ENCODE assay signal across 16 cellular contexts in genomic region chr22:25736378-25737011, GRCh38. TPM values are rescaled to one million over a fixed set of nuclear protein-coding genes. Genes with fewer than 3 reads are reported as not detected.
A peak's percentile ranks its signal among the peaks of the same experiment; 100 is the strongest.
DNase-seq lines count a peak whose midpoint lies in the region; ATAC-seq, FAIRE-seq and TF ChIP-seq lines count a peak whose summit lies in the region.
"Had no signal": no experiment of that assay in that cellular context is flagged by ENCODE, and none has a peak within 500 bp of the region (broad histone marks: within the 10 kb centered on the region; RNA-seq: fewer than 3 reads in every experiment).

No MANE protein-coding gene starts in this region.

- H3K4me1 Mint-ChIP-seq in activated CD8-positive, alpha-beta T cell treated with anti-CD3 and anti-CD28 coated beads for 36 hours (ENCODE audit: low read depth), result peaks cover 48% of the 10 kb centered on the region
- peaks cover 7 to 64% (median 21%) of the 10 kb centered on the region in 7 donors for H3K4me1 Mint-ChIP-seq in naive thymus-derived CD4-positive, alpha-beta T cell

- no peak for TF ChIP-seq CTCF in activated CD8-positive, alpha-beta T cell treated with anti-CD3 and anti-CD28 coated beads for 36 hours (IDR thresholded peaks at IDR 0.05)
- no peak for TF ChIP-seq CTCF in HepG2 (CRISPR knock-in tag; IDR thresholded peaks at IDR 0.05)

- H3K27me3 ChIP-seq in naive thymus-derived CD4-positive, alpha-beta T cell (ENCODE audit: control insufficient read depth in 2 of 2, insufficient read depth in 2 of 2, low read length in 2 of 2), result no peaks in the 10 kb centered on the region
- H3K27me3 ChIP-seq in HepG2 (ENCODE audit: control insufficient read depth in 1 of 2, insufficient read depth in 2 of 2, low read length in 2 of 2), result no peaks in the 10 kb centered on the region; a peak in 1 of 5 replicates

- intact Hi-C loops in activated CD8-positive, alpha-beta T cell treated with anti-CD3 and anti-CD28 coated beads for 36 hours (cut with micrococcal nuclease), result loop anchor here (10.0 kb wide), 1 partner anchor 662 kb away; no protein-coding TSS in a partner anchor
- intact Hi-C loops in naive thymus-derived CD4-positive, alpha-beta T cell (cut with micrococcal nuclease), result loop anchor here in 1 of 2 donors (1.0 to 2.0 kb wide), 4 partner anchors 14 to 37 kb away; no protein-coding TSS in a partner anchor
- intact Hi-C loops in HepG2 (cut with micrococcal nuclease; ENCODE audit: unreplicated experiment), result no loop called here

- no TSS peak for BruUV-seq in HepG2 (replicated peaks; lab: Mats Ljungman, UMichigan)

- TF ChIP-seq POLR2A in HepG2 (IDR thresholded peaks at IDR 0.05; ENCODE audit: insufficient read depth in 1 of 2, low read depth in 2 of 2, low read length in 2 of 2), result no peak

- DNase-seq in stimulated activated CD4-positive, alpha-beta T cell treated with anti-CD3 and anti-CD28 coated beads, Interleukin-12 subunit alpha, Interleukin-12 subunit beta, amount 100 ng/mL, for 48 hours (ENCODE audit: low read depth in 2 of 3, low spot score in 1 of 3), result peak in 2 of 3 donors; percentile 22 to 32
- no peak for DNase-seq in stimulated activated CD4-positive, alpha-beta T cell treated with anti-CD3 and anti-CD28 coated beads, Interleukin-4, amount 100 ng/mL, for 1 hour
- peak; percentile 88 for DNase-seq in activated CD8-positive, alpha-beta T cell treated with anti-CD3 and anti-CD28 coated beads for 36 hours
- peak in 7 of 9 donors; percentile 48 to 66 (median 57) for DNase-seq in naive thymus-derived CD4-positive, alpha-beta T cell
- DNase-seq in NCI-H69 (lab: John Stamatoyannopoulos, UW), result no peak
- DNase-seq in putamen (ENCODE audit: low spot score), result no peak
- DNase-seq in HepG2 (ENCODE audit: low spot score), result no peak
- DNase-seq: dermis blood vessel endothelial cell, mammary epithelial cell, nucleus accumbens had no signal

- no peak for FAIRE-seq in HepG2 (lab: Jason Lieb, UNC)
- FAIRE-seq: astrocyte, H54 had no signal

- ATAC-seq in activated CD8-positive, alpha-beta T cell treated with anti-CD3 and anti-CD28 coated beads for 36 hours, result peak; percentile 85
- peak; percentile 36 for ATAC-seq in naive thymus-derived CD4-positive, alpha-beta T cell
- ATAC-seq in HG03520 (IDR thresholded peaks at IDR 0.05; ENCODE audit: unreplicated experiment) (no peak), HepG2 (no peak)

- H2AFZ ChIP-seq in HepG2 (ENCODE audit: low read length), result no peak overlapping the region

- in situ Hi-C loops in HepG2 (cut with HindIII; ENCODE audit: extremely low pct_ligation_motif_present, low pct_unique_long_range_greater_than_20kb), result no loop called here

- POLR2A ChIA-PET in activated CD8-positive, alpha-beta T cell treated with anti-CD3 and anti-CD28 coated beads for 36 hours (lab: Charles Lee), result interaction anchor here (1.1 to 2.1 kb wide), 7 partner anchors 9 to 260 kb away, joined by 3 to 8 read pairs (median 4); no protein-coding TSS in a partner anchor
- POLR2A ChIA-PET in naive thymus-derived CD4-positive, alpha-beta T cell (lab: Charles Lee), result interaction anchor here (0.6 kb wide), 1 partner anchor 66 kb away, joined by 3 read pairs; no protein-coding TSS in a partner anchor
- POLR2A ChIA-PET in HepG2 (lab: Yijun Ruan, JAX), result no interaction called here

- no peak for TF ChIP-seq RAD21 in HepG2 (CRISPR knock-in tag; IDR thresholded peaks at IDR 0.05)

- no peak overlapping the region for H3K27ac ChIP-seq in naive thymus-derived CD4-positive, alpha-beta T cell (ENCODE audit: low read depth, low read length)
- H3K27ac ChIP-seq in HepG2 (ENCODE audit: extremely low read length, insufficient read depth, low read length), result no peak overlapping the region
- H3K27ac ChIP-seq: VCaP had no signal

- no peak for TF ChIP-seq EP300 in HepG2 (IDR thresholded peaks at IDR 0.05; ENCODE audit: low read depth in 2 of 2, low read length in 2 of 2)
- TF ChIP-seq EP300 in HepG2 (CRISPR knock-in tag; IDR thresholded peaks at IDR 0.05; ENCODE audit: borderline replicate concordance), result no peak

- H3K4me3 Mint-ChIP-seq in activated CD8-positive, alpha-beta T cell treated with anti-CD3 and anti-CD28 coated beads for 36 hours, result peak overlapping the region; percentile 60
- H3K4me3 Mint-ChIP-seq in naive thymus-derived CD4-positive, alpha-beta T cell, result peak overlapping the region; percentile 47 to 81 (median 70)

- H3K9ac ChIP-seq in HepG2 (ENCODE audit: insufficient read depth, low read depth, low read length), result no peak overlapping the region

- peaks cover 3% of the 10 kb centered on the region for H3K27me3 Mint-ChIP-seq in activated CD8-positive, alpha-beta T cell treated with anti-CD3 and anti-CD28 coated beads for 36 hours
- no peaks in the 10 kb centered on the region for H3K27me3 Mint-ChIP-seq in naive thymus-derived CD4-positive, alpha-beta T cell

- H3K36me3 Mint-ChIP-seq in activated CD8-positive, alpha-beta T cell treated with anti-CD3 and anti-CD28 coated beads for 36 hours (ENCODE audit: low read depth), result peaks cover 14% of the 10 kb centered on the region
- peaks cover 0 to 58% (median 0%) of the 10 kb centered on the region in 5 donors for H3K36me3 Mint-ChIP-seq in naive thymus-derived CD4-positive, alpha-beta T cell

- peaks cover 2% of the 10 kb centered on the region for H3K9me3 Mint-ChIP-seq in activated CD8-positive, alpha-beta T cell treated with anti-CD3 and anti-CD28 coated beads for 36 hours
- H3K9me3 Mint-ChIP-seq in naive thymus-derived CD4-positive, alpha-beta T cell, result peaks cover 0 to 17% (median 0%) of the 10 kb centered on the region in 11 donors

- H3K79me2 ChIP-seq in HepG2 (ENCODE audit: insufficient read depth, low read length), result no peaks in the 10 kb centered on the region

- H3K27ac Mint-ChIP-seq in activated CD8-positive, alpha-beta T cell treated with anti-CD3 and anti-CD28 coated beads for 36 hours, result peak overlapping the region; percentile 99
- H3K27ac Mint-ChIP-seq in naive thymus-derived CD4-positive, alpha-beta T cell, result peak overlapping the region; percentile 51 to 98 (median 84)

- H3K9me3 ChIP-seq in naive thymus-derived CD4-positive, alpha-beta T cell (ENCODE audit: control insufficient read depth in 2 of 3, low read length in 3 of 3), result no peaks in the 10 kb centered on the region
- no peaks in the 10 kb centered on the region for H3K9me3 ChIP-seq in HepG2 (ENCODE audit: low read length)

- 64% methylated on average over 8 of the region's 9 CpGs for WGBS in HepG2 (ENCODE audit: low lambda C conversion rate)

- peak overlapping the region; percentile 31 for H3K4me3 ChIP-seq in naive thymus-derived CD4-positive, alpha-beta T cell (ENCODE audit: low read length)
- no peak overlapping the region for H3K4me3 ChIP-seq in HepG2 (replicated peaks in 1 of 3; ENCODE audit: insufficient read depth in 1 of 3, low read depth in 2 of 3, low read length in 3 of 3)

- H4K20me1 ChIP-seq in HepG2 (ENCODE audit: insufficient read depth, low read length), result no peaks in the 10 kb centered on the region

- peaks cover 0 to 13% of the 10 kb centered on the region in 2 donors for H3K4me1 ChIP-seq in naive thymus-derived CD4-positive, alpha-beta T cell (ENCODE audit: control insufficient read depth in 2 of 2, insufficient read depth in 2 of 2, low read length in 2 of 2)
- H3K4me1 ChIP-seq in HepG2 (ENCODE audit: insufficient read depth, low read length), result peaks cover 11% of the 10 kb centered on the region

- CTCF ChIA-PET in activated CD8-positive, alpha-beta T cell treated with anti-CD3 and anti-CD28 coated beads for 36 hours (lab: Charles Lee), result interaction anchor here (0.7 to 1.7 kb wide), 3 partner anchors 13 to 36 kb away, joined by 3 to 9 read pairs (median 3); no protein-coding TSS in a partner anchor
- CTCF ChIA-PET in naive thymus-derived CD4-positive, alpha-beta T cell (lab: Charles Lee), result no interaction called here
- CTCF ChIA-PET in HepG2 (lab: Yijun Ruan, JAX; ENCODE audit: low intra/inter-chr PET ratio, low total read pairs), result no interaction called here

- H3K4me2 ChIP-seq in HepG2 (ENCODE audit: low read depth, low read length), result no peak overlapping the region

- H3K36me3 ChIP-seq in naive thymus-derived CD4-positive, alpha-beta T cell (ENCODE audit: control insufficient read depth in 2 of 3, insufficient read depth in 3 of 3, low read length in 3 of 3), result no peaks in the 10 kb centered on the region
- no peaks in the 10 kb centered on the region for H3K36me3 ChIP-seq in HepG2 (replicated peaks in 1 of 2; ENCODE audit: control insufficient read depth in 1 of 2, insufficient read depth in 2 of 2, low read length in 2 of 2)

RNA-seq across cellular contexts. Expression of gene MYO18B, which starts 5.5 kb away (rescaled TPM):
- 1 to 10 TPM; 1.6 to 1.8 TPM for total RNA-seq in activated CD8-positive, alpha-beta T cell treated with anti-CD3 and anti-CD28 coated beads for 36 hours
- under 1 TPM; 0.22 to 0.97 (median 0.42) TPM for total RNA-seq in naive thymus-derived CD4-positive, alpha-beta T cell
- polyA plus RNA-seq in naive thymus-derived CD4-positive, alpha-beta T cell, result not detected
- total RNA-seq in HepG2 (2016; rRNA removed; fragmentation: Illumina TruSeq; extraction: Trizol), result 0.04 TPM in 1 of 2 replicates, not detected in the other
- total RNA-seq in HepG2 (2016; cell fraction: cytosol; rRNA removed; fragmentation: Illumina TruSeq; extraction: Trizol; ENCODE audit: low read depth), result not detected in 2 replicates
- 0.04 TPM in 1 of 2 replicates, not detected in the other for total RNA-seq in HepG2 (2016; cell fraction: insoluble cytoplasmic fraction; rRNA removed; fragmentation: Illumina TruSeq; extraction: Trizol)
- total RNA-seq in HepG2 (2016; cell fraction: membrane; rRNA removed; fragmentation: Illumina TruSeq; extraction: Trizol), result 0.17 TPM in 1 of 2 replicates, not detected in the other
- 0.06 TPM in 1 of 2 replicates, not detected in the other for total RNA-seq in HepG2 (2016; cell fraction: nucleus; rRNA removed; fragmentation: Illumina TruSeq; extraction: Trizol)
- polyA plus RNA-seq in HepG2 (2011; rRNA removed), result 0.01 and 0.22 TPM in 2 replicates
- polyA plus RNA-seq in HepG2 (2011; cell fraction: cytosol; rRNA removed), result 0.01 and 0.06 TPM in 2 replicates
- 0.32 and 0.33 TPM in 2 replicates for polyA plus RNA-seq in HepG2 (2011; cell fraction: nucleus; rRNA removed)
- polyA plus RNA-seq in HepG2 (2012), result 0.07 and 0.23 TPM in 2 replicates
- not detected in 2 replicates for polyA plus RNA-seq in HepG2 (2016; cell fraction: cytosol; fragmentation: Illumina TruSeq; extraction: Trizol; ENCODE audit: low read depth)
- 0.03 TPM in 1 of 2 replicates, not detected in the other for polyA plus RNA-seq in HepG2 (2016; cell fraction: insoluble cytoplasmic fraction; fragmentation: Illumina TruSeq; extraction: Trizol; ENCODE audit: low read depth)
- not detected in 2 replicates for polyA plus RNA-seq in HepG2 (2016; cell fraction: membrane; fragmentation: Illumina TruSeq; extraction: Trizol; ENCODE audit: low read depth)
- polyA plus RNA-seq in HepG2 (2016; cell fraction: nucleus; fragmentation: Illumina TruSeq; extraction: Trizol; ENCODE audit: insufficient read depth, low read depth), result not detected in 2 replicates
- polyA minus RNA-seq in HepG2 (2011; rRNA and poly(A)+ RNA removed; ENCODE audit: low replicate concordance), result 0.05 and 0.08 TPM in 2 replicates
- polyA minus RNA-seq in HepG2 (2011; cell fraction: cytosol; rRNA and poly(A)+ RNA removed), result not detected in 2 replicates
- polyA minus RNA-seq in HepG2 (2011; cell fraction: nucleus; rRNA and poly(A)+ RNA removed), result 0.13 and 0.99 TPM in 2 replicates
- total RNA-seq: G401 had no signal
- polyA plus RNA-seq: BJ, mammary epithelial cell had no signal

Comparison
In these comparisons a context has a peak if more than half of its experiments do, and no peak if none do; other contexts are left out.
1. DNase-seq: peak in stimulated activated CD4-positive, alpha-beta T cell treated with anti-CD3 and anti-CD28 coated beads, Interleukin-12 subunit alpha, Interleukin-12 subunit beta, amount 100 ng/mL, for 48 hours (2 of 3), activated CD8-positive, alpha-beta T cell treated with anti-CD3 and anti-CD28 coated beads for 36 hours (single experiment) and naive thymus-derived CD4-positive, alpha-beta T cell (7 of 9); none in stimulated activated CD4-positive, alpha-beta T cell treated with anti-CD3 and anti-CD28 coated beads, Interleukin-4, amount 100 ng/mL, for 1 hour (single experiment), NCI-H69 (single experiment), putamen (single experiment) and HepG2 (single experiment).
2. ATAC-seq: peak in activated CD8-positive, alpha-beta T cell treated with anti-CD3 and anti-CD28 coated beads for 36 hours (single experiment) and naive thymus-derived CD4-positive, alpha-beta T cell (single experiment); none in HG03520 (single experiment) and HepG2 (single experiment).